In genomic region chr4:141002323-141002805, GRCh38 we compare ENCODE assay signal across 12 cellular contexts.
DNase-seq lines count a peak whose midpoint lies in the region; ATAC-seq and TF ChIP-seq lines count a peak whose summit lies in the region.
"Had no signal": no experiment of that assay in that cellular context is flagged by ENCODE, and none has a peak within 500 bp of the region (broad histone marks: within the 10 kb centered on the region; RNA-seq: fewer than 3 reads in every experiment).

No MANE protein-coding gene starts in this region.

- H3K36me3 ChIP-seq in cardiac muscle cell (no peaks in the 10 kb centered on the region), adrenal gland (replicated peaks in 1 of 2) (no peaks in the 10 kb centered on the region)
- H3K36me3 ChIP-seq: neural progenitor cell had no signal

- intact Hi-C loops in sciatic nerve (cut with DNase I), result no loop called here
- intact Hi-C loops in adrenal gland (cut with DNase I), result no loop called here

- 37 to 56% (median 50%) methylated on average over 4 of the region's 4 CpGs for WGBS in adrenal gland, 4 donors

- TF ChIP-seq CTCF in cardiac muscle cell (IDR thresholded peaks at IDR 0.05; ENCODE audit: low read depth, low read length) (no peak), adrenal gland (IDR thresholded peaks at IDR 0.05) (no peak)

- no peaks in the 10 kb centered on the region for H3K27me3 ChIP-seq in cardiac muscle cell
- H3K27me3 ChIP-seq in adrenal gland, result no peaks in the 10 kb centered on the region
- H3K27me3 ChIP-seq: neural progenitor cell had no signal

- H3K4me1 ChIP-seq in cardiac muscle cell (ENCODE audit: low read depth), result peaks cover 34% of the 10 kb centered on the region
- H3K4me1 ChIP-seq in adrenal gland (replicated peaks in 1 of 2), result peaks cover 12 to 43% of the 10 kb centered on the region in 2 donors
- H3K4me1 ChIP-seq: neural progenitor cell had no signal

- H3K9me3 ChIP-seq in cardiac muscle cell (ENCODE audit: low read depth), result no peaks in the 10 kb centered on the region
- no peaks in the 10 kb centered on the region for H3K9me3 ChIP-seq in adrenal gland (replicated peaks in 1 of 3)

- no peak for TF ChIP-seq POLR2A in adrenal gland (IDR thresholded peaks at IDR 0.05)

- DNase-seq in G401 (ENCODE audit: low spot score) (peak; percentile 70), amniotic epithelial cell (ENCODE audit: low read depth) (peak; percentile 97), cardiac muscle cell (ENCODE audit: low read depth in 1 of 2, low spot score in 1 of 2) (peak; percentile 23 to 27), sciatic nerve (ENCODE audit: low spot score) (no peak), adrenal gland (no peak), NCI-H2081 treated with DMSO at 0.1 percent for 48 hours (lab: John Stamatoyannopoulos, UW) (no peak)
- DNase-seq: activated naive CD4-positive, alpha-beta T cell treated with anti-CD3 and anti-CD28 coated beads, Interleukin-2, amount 10 ng/mL, durations not matched to agents 7 days and 5 days; dermis blood vessel endothelial cell had no signal

- ATAC-seq in sciatic nerve, result peak; percentile 68
- ATAC-seq in HG03354 (IDR thresholded peaks at IDR 0.05; ENCODE audit: poor library complexity, severe bottlenecking, unreplicated experiment), result no peak
- no peak for ATAC-seq in HG02759 (IDR thresholded peaks at IDR 0.05; ENCODE audit: unreplicated experiment)
- ATAC-seq: Panc1 had no signal

- H3K27ac ChIP-seq in cardiac muscle cell (peak overlapping the region; percentile 78), adrenal gland (peak overlapping the region in 2 of 5 donors; percentile 15 to 59)
- H3K27ac ChIP-seq: neural progenitor cell had no signal

- H3K4me3 ChIP-seq in cardiac muscle cell, result no peak overlapping the region
- H3K4me3 ChIP-seq in adrenal gland, result no peak overlapping the region
- H3K4me3 ChIP-seq: neural progenitor cell had no signal

- in situ Hi-C loops in G401 (cut with HindIII; ENCODE audit: low sequenced_read_pairs), result no loop called here

Comparison
In these comparisons a context has a peak if more than half of its experiments do, and no peak if none do; other contexts are left out.
1. DNase-seq: peak in G401 (single experiment), amniotic epithelial cell (single experiment) and cardiac muscle cell (2 of 2); none in sciatic nerve (single experiment), adrenal gland (0 of 7) and NCI-H2081 treated with DMSO at 0.1 percent for 48 hours (single experiment).